ENCODE assay signal across 8 cellular contexts in genomic region chr6:158475344-158476302, GRCh38.
DNase-seq lines count a peak whose midpoint lies in the region; ATAC-seq, FAIRE-seq and TF ChIP-seq lines count a peak whose summit lies in the region.

No MANE protein-coding gene starts in this region.

- peaks cover 0 to 4% (median 0%) of the 10 kb centered on the region in 4 experiments; a peak in 2 of 7 replicates for H3K4me1 ChIP-seq in H1 (replicated peaks in 1 of 4; ENCODE audit: control insufficient read depth in 3 of 4, insufficient read depth in 4 of 4, low read length in 3 of 4)

- H2BK12ac ChIP-seq in H1 (ENCODE audit: low read depth, low read length), result no peak overlapping the region

- no peak overlapping the region for H3K4ac ChIP-seq in H1 (replicated peaks; ENCODE audit: insufficient read length, low read depth, low read length)

- H4K91ac ChIP-seq in H1 (replicated peaks; ENCODE audit: insufficient read length, low read length), result no peak overlapping the region

- no peak overlapping the region for H2BK15ac ChIP-seq in H1 (ENCODE audit: low read length)

- no peak for FAIRE-seq in H1 (lab: Jason Lieb, UNC)

- H3K4me3 ChIP-seq in H1 (ENCODE audit: extremely low read depth in 1 of 4, insufficient read depth in 2 of 4, low read depth in 3 of 4, low read length in 4 of 4), result no peak overlapping the region

- no peak overlapping the region for H3K14ac ChIP-seq in H1 (ENCODE audit: insufficient read length)

- no peak overlapping the region for H3K27ac ChIP-seq in H1 (ENCODE audit: low read depth, low read length)

- H3K9ac ChIP-seq in H1 (replicated peaks in 1 of 4; ENCODE audit: extremely low read depth in 1 of 4, low read depth in 3 of 4, low read length in 3 of 4), result no peak overlapping the region

- H3K23me2 ChIP-seq in H1 (ENCODE audit: low read depth, low read length), result no peaks in the 10 kb centered on the region

- H2BK120ac ChIP-seq in H1 (replicated peaks; ENCODE audit: low read depth, low read length), result no peak overlapping the region

- H3K36me3 ChIP-seq in H1 (ENCODE audit: control insufficient read depth in 2 of 4, insufficient read depth in 4 of 4, low read length in 3 of 4), result peaks cover 0 to 6% (median 2%) of the 10 kb centered on the region in 4 experiments; a peak in 3 of 8 replicates

- H3K9me3 ChIP-seq in H1 (ENCODE audit: insufficient read depth in 2 of 2, low read depth in 1 of 2, low read length in 1 of 2), result no peaks in the 10 kb centered on the region

- H3K18ac ChIP-seq in H1 (ENCODE audit: extremely low read depth, low read length), result no peak overlapping the region

- no peaks in the 10 kb centered on the region for H3K79me1 ChIP-seq in H1 (ENCODE audit: low read depth, low read length)

- H4K8ac ChIP-seq in H1 (ENCODE audit: extremely low read depth, insufficient read depth, low read length), result peak overlapping the region; percentile 8; the same call in 1 of the 2 replicates

- H3K27me3 ChIP-seq in H1 (replicated peaks in 1 of 4; ENCODE audit: control insufficient read depth in 3 of 4, extremely low read depth in 1 of 4, insufficient read depth in 3 of 4, low read length in 3 of 4), result peaks cover 6 to 14% (median 12%) of the 10 kb centered on the region in 4 experiments

- no peak for TF ChIP-seq POLR2A in H1 (IDR thresholded peaks at IDR 0.05; ENCODE audit: control extremely low read depth in 1 of 2, low read depth in 2 of 2, low read length in 2 of 2)

- no peaks in the 10 kb centered on the region for H3K9me3 Mint-ChIP-seq in activated CD4-positive, alpha-beta T cell treated with anti-CD3 and anti-CD28 coated beads, Interleukin-2, amount 10 ng/mL, durations not matched to agents 7 days and 5 days

- POLR2A ChIA-PET in H1 (lab: Charles Lee; ENCODE audit: partially characterized antibody), result interaction anchor here (0.6 kb wide), 1 partner anchor 21 kb away, joined by 3 read pairs; no protein-coding TSS in a partner anchor
- POLR2A ChIA-PET in activated CD4-positive, alpha-beta T cell treated with anti-CD3 and anti-CD28 coated beads, Interleukin-2, amount 10 ng/mL, durations not matched to agents 7 days and 5 days (lab: Charles Lee), result no interaction called here

- no peak overlapping the region for H2AFZ ChIP-seq in H1 (ENCODE audit: low read length)

- H4K5ac ChIP-seq in H1 (ENCODE audit: insufficient read length, low read depth, low read length), result no peak overlapping the region

- no peak overlapping the region for H2BK20ac ChIP-seq in H1 (ENCODE audit: low read length)

- H3K4me2 ChIP-seq in H1 (ENCODE audit: insufficient read depth in 1 of 2, low read depth in 2 of 2, low read length in 2 of 2), result no peak overlapping the region

- DNase-seq in DMS 273 treated with DMSO at 0.1 percent for 48 hours (lab: John Stamatoyannopoulos, UW) (peak; percentile 11), NCI-H510A treated with DMSO at 0.1 percent for 48 hours (lab: John Stamatoyannopoulos, UW) (peak; percentile 94), H1 (ENCODE audit: low read depth in 1 of 2, low spot score in 2 of 2) (no peak), smooth muscle cell of the brain vasculature (ENCODE audit: low read depth, low spot score) (peak; percentile 66), KG1 (lab: John Stamatoyannopoulos, UW) (no peak)
- DNase-seq in activated CD4-positive, alpha-beta T cell treated with anti-CD3 and anti-CD28 coated beads, Interleukin-2, amount 10 ng/mL, durations not matched to agents 7 days and 5 days, result no peak

- peaks cover 9% of the 10 kb centered on the region for H3K36me3 Mint-ChIP-seq in activated CD4-positive, alpha-beta T cell treated with anti-CD3 and anti-CD28 coated beads, Interleukin-2, amount 10 ng/mL, durations not matched to agents 7 days and 5 days (ENCODE audit: low read depth)

- 80% methylated on average over 15 of the region's 15 CpGs; no CpG with 5 or more reads in 1 of the 2 experiments for WGBS in H1 (ENCODE audit: extremely low coverage in 1 of 2, insufficient coverage in 1 of 2, insufficient read length in 1 of 2, insufficient replicate concordance in 2 of 2, low coverage in 1 of 2, low lambda C conversion rate in 2 of 2, missing lambda C conversion rate in 1 of 2), 2 experiments

- no peak for TF ChIP-seq EP300 in H1 (IDR thresholded peaks at IDR 0.05; ENCODE audit: borderline replicate concordance in 1 of 2, low read depth in 2 of 2, low read length in 2 of 2)

- H3K23ac ChIP-seq in H1 (ENCODE audit: insufficient read length), result no peak overlapping the region

- no peak overlapping the region; the same call in 1 of the 2 replicates for H2AK5ac ChIP-seq in H1 (ENCODE audit: low read depth, low read length)

- peaks cover 0 to 5% of the 10 kb centered on the region in 2 experiments for H4K20me1 ChIP-seq in H1 (replicated peaks in 1 of 2; ENCODE audit: control insufficient read depth in 1 of 2, insufficient read depth in 2 of 2, low read length in 2 of 2)

- no peak for TF ChIP-seq RAD21 in H1 (IDR thresholded peaks at IDR 0.05 in 1 of 2, conservative IDR thresholded peaks at IDR 0.05 in 1 of 2; ENCODE audit: low read depth in 2 of 2, low read length in 2 of 2)

- H3K4me1 Mint-ChIP-seq in activated CD4-positive, alpha-beta T cell treated with anti-CD3 and anti-CD28 coated beads, Interleukin-2, amount 10 ng/mL, durations not matched to agents 7 days and 5 days, result no peaks in the 10 kb centered on the region

- no peak overlapping the region for H2BK5ac ChIP-seq in H1 (ENCODE audit: low read depth, low read length)

- ATAC-seq in GM19395 (IDR thresholded peaks at IDR 0.05; ENCODE audit: unreplicated experiment) (peak; percentile 88), HG03175 (IDR thresholded peaks at IDR 0.05; ENCODE audit: unreplicated experiment) (peak; percentile 84)

- CTCF ChIA-PET in H1 (lab: Charles Lee; ENCODE audit: partially characterized antibody), result interaction anchor here (0.9 to 2.0 kb wide), 3 partner anchors 12 to 148 kb away, joined by 3 to 10 read pairs (median 4); no protein-coding TSS in a partner anchor
- CTCF ChIA-PET in activated CD4-positive, alpha-beta T cell treated with anti-CD3 and anti-CD28 coated beads, Interleukin-2, amount 10 ng/mL, durations not matched to agents 7 days and 5 days (lab: Charles Lee), result interaction anchor here (0.6 kb wide), 1 partner anchor 255 kb away, joined by 3 read pairs; no protein-coding TSS in a partner anchor

- no peaks in the 10 kb centered on the region for H3K27me3 Mint-ChIP-seq in activated CD4-positive, alpha-beta T cell treated with anti-CD3 and anti-CD28 coated beads, Interleukin-2, amount 10 ng/mL, durations not matched to agents 7 days and 5 days

- H3K27ac Mint-ChIP-seq in activated CD4-positive, alpha-beta T cell treated with anti-CD3 and anti-CD28 coated beads, Interleukin-2, amount 10 ng/mL, durations not matched to agents 7 days and 5 days, result no peak overlapping the region

- H3K56ac ChIP-seq in H1 (replicated peaks; ENCODE audit: insufficient read length, low read depth, low read length), result no peak overlapping the region

- no peak overlapping the region for H3K4me3 Mint-ChIP-seq in activated CD4-positive, alpha-beta T cell treated with anti-CD3 and anti-CD28 coated beads, Interleukin-2, amount 10 ng/mL, durations not matched to agents 7 days and 5 days

- no peak for TF ChIP-seq CTCF in H1 (IDR thresholded peaks at IDR 0.05; ENCODE audit: control extremely low read depth in 1 of 3, insufficient read depth in 1 of 3, low read depth in 1 of 3, low read length in 3 of 3)

- no peaks in the 10 kb centered on the region for H3K79me2 ChIP-seq in H1 (ENCODE audit: control insufficient read depth in 1 of 2, insufficient read depth in 2 of 2, low read length in 2 of 2)

TF ChIP-seq in H1, 55 proteins besides CTCF, POLR2A, EP300 and RAD21:
- no peak for TF ChIP-seq CEBPB (IDR thresholded peaks at IDR 0.05; ENCODE audit: low read depth, low read length)
- no peak for TF ChIP-seq SP4 (IDR thresholded peaks at IDR 0.05; ENCODE audit: low read length)
- no peak for TF ChIP-seq RXRA (IDR thresholded peaks at IDR 0.05; ENCODE audit: insufficient read depth, low read depth, low read length)
- no peak for TF ChIP-seq GABPA (IDR thresholded peaks at IDR 0.05; ENCODE audit: borderline replicate concordance, insufficient read depth, low read length)
TF ChIP-seq in H1: peak in this region for 0.

Comparison
In these comparisons a context has a peak if more than half of its experiments do, and no peak if none do; other contexts are left out.
1. DNase-seq: peak in DMS 273 treated with DMSO at 0.1 percent for 48 hours (single experiment), NCI-H510A treated with DMSO at 0.1 percent for 48 hours (single experiment) and smooth muscle cell of the brain vasculature (single experiment); none in H1 (0 of 2), activated CD4-positive, alpha-beta T cell treated with anti-CD3 and anti-CD28 coated beads, Interleukin-2, amount 10 ng/mL, durations not matched to agents 7 days and 5 days (single experiment) and KG1 (single experiment).